8 cellular contexts compared by ENCODE assay signal in genomic region chr17:30961213-30962188, GRCh38. TPM values are rescaled to one million over a fixed set of nuclear protein-coding genes. Genes with fewer than 3 reads are reported as not detected.
DNase-seq lines count a peak whose midpoint lies in the region; ATAC-seq and TF ChIP-seq lines count a peak whose summit lies in the region.

No MANE protein-coding gene starts in this region.

- peak overlapping the region; percentile 23 for H3K4me3 ChIP-seq in GM12865 (ENCODE audit: low read depth, low read length)
- no peak overlapping the region for H3K4me3 ChIP-seq in CD8-positive, alpha-beta T cell (ENCODE audit: low read depth, low read length)

- H3K4me1 Mint-ChIP-seq in CD8-positive, alpha-beta T cell (ENCODE audit: low read depth): peaks cover 2% of the 10 kb centered on the region

- POLR2A ChIA-PET in CD8-positive, alpha-beta T cell (lab: Charles Lee): no interaction called here

- no peaks in the 10 kb centered on the region for H3K9me3 Mint-ChIP-seq in CD8-positive, alpha-beta T cell

- H3K27ac Mint-ChIP-seq in CD8-positive, alpha-beta T cell: no peak overlapping the region

- H3K36me3 ChIP-seq in CD8-positive, alpha-beta T cell (ENCODE audit: insufficient read depth, low read length): no peaks in the 10 kb centered on the region

- TF ChIP-seq CTCF in GM12865 (IDR thresholded peaks at IDR 0.05; ENCODE audit: insufficient read depth, low read depth, low read length, missing control alignments): no peak
- no peak for TF ChIP-seq CTCF in CD8-positive, alpha-beta T cell (IDR thresholded peaks at IDR 0.05)

- peaks cover 3% of the 10 kb centered on the region for H3K27me3 Mint-ChIP-seq in CD8-positive, alpha-beta T cell (ENCODE audit: low read depth)

- no peaks in the 10 kb centered on the region for H3K4me1 ChIP-seq in CD8-positive, alpha-beta T cell (ENCODE audit: insufficient read depth, low read length)

- ATAC-seq in GM21529 (IDR thresholded peaks at IDR 0.05; ENCODE audit: unreplicated experiment): peak; percentile 68
- no peak for ATAC-seq in CD8-positive, alpha-beta T cell
- no peak for ATAC-seq in GM21381 (IDR thresholded peaks at IDR 0.05; ENCODE audit: unreplicated experiment)

- H3K27me3 ChIP-seq in CD8-positive, alpha-beta T cell (ENCODE audit: insufficient read depth, low read length): no peaks in the 10 kb centered on the region

- H3K36me3 Mint-ChIP-seq in CD8-positive, alpha-beta T cell: no peaks in the 10 kb centered on the region

- CTCF ChIA-PET in CD8-positive, alpha-beta T cell (lab: Charles Lee): no interaction called here

- no peaks in the 10 kb centered on the region for H3K9me3 ChIP-seq in CD8-positive, alpha-beta T cell (ENCODE audit: low read length)

- intact Hi-C loops in CD8-positive, alpha-beta T cell (cut with DNase I, micrococcal nuclease): no loop called here

- peak; percentile 85 for DNase-seq in GM12865 (ENCODE audit: low read depth)
- DNase-seq in OCI-M1 (lab: John Stamatoyannopoulos, UW): peak; percentile 30
- peak; percentile 84 for DNase-seq in kidney tubule cell (ENCODE audit: low spot score)
- DNase-seq in CD8-positive, alpha-beta T cell: no peak
- DNase-seq in NCI-H2029 treated with DMSO at 0.1 percent for 48 hours (lab: John Stamatoyannopoulos, UW): no peak
- no peak for DNase-seq in KG1 (lab: John Stamatoyannopoulos, UW)

- no peak overlapping the region for H3K27ac ChIP-seq in CD8-positive, alpha-beta T cell (ENCODE audit: low read depth, low read length)

- H3K4me3 Mint-ChIP-seq in CD8-positive, alpha-beta T cell: no peak overlapping the region

RNA-seq across cellular contexts. Expression of gene RNF135, which starts 9.3 kb away (rescaled TPM):
- total RNA-seq in CD8-positive, alpha-beta T cell: 1 to 10 TPM in 1 of 2 experiments, under 1 TPM in 1; 0.79 to 1.5 TPM

RNA-seq across cellular contexts. Expression of gene ADAP2, which starts 39.8 kb away (rescaled TPM):
- total RNA-seq in CD8-positive, alpha-beta T cell: 1 to 10 TPM in 1 of 2 experiments, under 1 TPM in 1; 0.14 to 1.3 TPM

RNA-seq across cellular contexts. Expression of gene TEFM, which starts 55.5 kb away (rescaled TPM):
- total RNA-seq in CD8-positive, alpha-beta T cell: 1 to 10 TPM; 8.4 to 8.9 TPM

Comparison
In these comparisons a context has a peak if more than half of its experiments do, and no peak if none do; other contexts are left out.
1. DNase-seq: peak in GM12865 (single experiment), OCI-M1 (single experiment) and kidney tubule cell (single experiment); none in CD8-positive, alpha-beta T cell (0 of 7), NCI-H2029 treated with DMSO at 0.1 percent for 48 hours (single experiment) and KG1 (single experiment).